ENCODE assay signal across 31 cellular contexts in genomic region chr17:75622071-75622470, GRCh38. TPM values are rescaled to one million over a fixed set of nuclear protein-coding genes. Genes with fewer than 3 reads are reported as not detected.
DNase-seq lines count a peak whose midpoint lies in the region; ATAC-seq, FAIRE-seq and TF ChIP-seq lines count a peak whose summit lies in the region.
"Had no signal": no experiment of that assay in that cellular context is flagged by ENCODE, and none has a peak within 500 bp of the region (broad histone marks: within the 10 kb centered on the region; RNA-seq: fewer than 3 reads in every experiment).

No MANE protein-coding gene starts in this region.

- H3K4me3 ChIP-seq in mesendoderm (ENCODE audit: low read length) (no peak overlapping the region), colonic mucosa (no peak overlapping the region)
- H3K4me3 ChIP-seq: adrenal gland, body of pancreas, esophagus squamous epithelium, lung, right lobe of liver had no signal

- H3K27me3 ChIP-seq in mesendoderm (ENCODE audit: insufficient read depth, low read length, poor library complexity), result no peaks in the 10 kb centered on the region
- no peaks in the 10 kb centered on the region for H3K27me3 ChIP-seq in colonic mucosa
- H3K27me3 ChIP-seq: adrenal gland, body of pancreas, esophagus squamous epithelium, right lobe of liver had no signal

- no peak overlapping the region for H3K23ac ChIP-seq in mesendoderm (ENCODE audit: low read length)

- no peak overlapping the region for H3K18ac ChIP-seq in mesendoderm (ENCODE audit: low read length)

- H4K8ac ChIP-seq in mesendoderm (ENCODE audit: low read depth, low read length), result no peak overlapping the region

- H3K4me3 Mint-ChIP-seq in T-helper 17 cell (no peak overlapping the region), immature natural killer cell (no peak overlapping the region)
- no peak overlapping the region for H3K4me3 Mint-ChIP-seq in effector memory CD8-positive, alpha-beta T cell
- H3K4me3 Mint-ChIP-seq: activated CD4-positive, alpha-beta memory T cell treated with anti-CD3 and anti-CD28 coated beads, Interleukin-2, amount 10 ng/mL, durations not matched to agents 7 days and 5 days; CD4-positive, alpha-beta T cell had no signal

- no peak overlapping the region for H2AK5ac ChIP-seq in mesendoderm (ENCODE audit: low read length)

- H3K9ac ChIP-seq in mesendoderm (ENCODE audit: low read length) (no peak overlapping the region), colonic mucosa (ENCODE audit: low read depth in 2 of 2, low read length in 2 of 2) (no peak overlapping the region)

- no peak overlapping the region for H2BK15ac ChIP-seq in mesendoderm (replicated peaks; ENCODE audit: low read depth)

- no peak for DNase-seq in activated naive CD4-positive, alpha-beta T cell treated with anti-CD3 and anti-CD28 coated beads, Interleukin-2, amount 50 U/mL, for 72 hours (ENCODE audit: low spot score in 2 of 2)
- DNase-seq in activated naive CD4-positive, alpha-beta T cell treated with Interleukin-2 at 50 U/mL for 16 hours, result no peak
- DNase-seq in T-helper 17 cell (no peak), mesendoderm (peak; percentile 26), urothelium cell line (ENCODE audit: low spot score) (no peak), immature natural killer cell (no peak), colonic mucosa (no peak)
- DNase-seq in effector memory CD8-positive, alpha-beta T cell, result no peak
- DNase-seq: activated CD4-positive, alpha-beta memory T cell treated with anti-CD3 and anti-CD28 coated beads, Interleukin-2, amount 10 ng/mL, durations not matched to agents 7 days and 5 days; activated CD4-positive, alpha-beta T cell treated with anti-CD3 and anti-CD28 coated beads for 1 hour; activated CD8-positive, alpha-beta memory T cell treated with anti-CD3 and anti-CD28 coated beads, Interleukin-2, amount 50 U/mL, for 4 hours; body of pancreas; CD4-positive, alpha-beta T cell; dermis blood vessel endothelial cell; DND-41; esophagus squamous epithelium; NCI-H146; NCI-H345; NCI-H69; right lobe of liver; Right ventricle myocardium superior; stimulated activated CD4-positive, alpha-beta T cell treated with anti-CD3 and anti-CD28 coated beads, Interleukin-12 subunit alpha, Interleukin-12 subunit beta, amount 100 ng/mL, for 4 hours; stimulated activated CD4-positive, alpha-beta T cell treated with anti-CD3 and anti-CD28 coated beads, Interleukin-4, amount 100 ng/mL, for 1 hour had no signal

- H3K4ac ChIP-seq in mesendoderm (ENCODE audit: low read depth, low read length), result no peak overlapping the region

- H3K27me3 Mint-ChIP-seq in T-helper 17 cell, result no peaks in the 10 kb centered on the region
- H3K27me3 Mint-ChIP-seq in effector memory CD8-positive, alpha-beta T cell, result no peaks in the 10 kb centered on the region
- peaks cover 0 to 5% (median 2%) of the 10 kb centered on the region in 3 donors for H3K27me3 Mint-ChIP-seq in immature natural killer cell (ENCODE audit: low read depth in 3 of 3)
- H3K27me3 Mint-ChIP-seq: activated CD4-positive, alpha-beta memory T cell treated with anti-CD3 and anti-CD28 coated beads, Interleukin-2, amount 10 ng/mL, durations not matched to agents 7 days and 5 days; CD4-positive, alpha-beta T cell; IgD-negative memory B cell; progenitor cell of endocrine pancreas had no signal

- H3K56ac ChIP-seq in mesendoderm (ENCODE audit: low read length), result no peak overlapping the region

- no peaks in the 10 kb centered on the region for H3K36me3 ChIP-seq in mesendoderm (ENCODE audit: control insufficient read depth, insufficient read depth, low read length)
- no peaks in the 10 kb centered on the region for H3K36me3 ChIP-seq in colonic mucosa

- no peak overlapping the region for H2BK120ac ChIP-seq in mesendoderm (ENCODE audit: low read depth, low read length)

- H3K4me2 ChIP-seq in mesendoderm (ENCODE audit: low read length), result no peak overlapping the region

- FAIRE-seq in urothelium cell line (lab: Jason Lieb, UNC), result peak; percentile 5
- FAIRE-seq: A204.1, D721Med, frontal cortex had no signal

- H3K79me1 ChIP-seq in mesendoderm (ENCODE audit: low read length), result no peaks in the 10 kb centered on the region

- H3K27ac Mint-ChIP-seq in activated naive CD4-positive, alpha-beta T cell treated with anti-CD3 and anti-CD28 coated beads, Interleukin-2, amount 50 U/mL, for 72 hours, result peak overlapping the region; percentile 1 to 77
- peak overlapping the region; percentile 29 for H3K27ac Mint-ChIP-seq in T-helper 17 cell
- H3K27ac Mint-ChIP-seq in effector memory CD8-positive, alpha-beta T cell, result no peak overlapping the region
- peak overlapping the region in 1 of 6 donors; percentile 46 for H3K27ac Mint-ChIP-seq in immature natural killer cell
- H3K27ac Mint-ChIP-seq: activated CD4-positive, alpha-beta memory T cell treated with anti-CD3 and anti-CD28 coated beads, Interleukin-2, amount 10 ng/mL, durations not matched to agents 7 days and 5 days; CD4-positive, alpha-beta T cell had no signal

- ATAC-seq in activated naive CD4-positive, alpha-beta T cell treated with anti-CD3 and anti-CD28 coated beads, Interleukin-2, amount 50 U/mL, for 72 hours, result no peak
- ATAC-seq in T-helper 17 cell, result no peak
- ATAC-seq in effector memory CD8-positive, alpha-beta T cell (replicated peaks), result no peak
- ATAC-seq: body of pancreas, HCT116, right lobe of liver had no signal

- intact Hi-C loops in colonic mucosa (cut with DNase I), result no loop called here

- H3K4me1 Mint-ChIP-seq in T-helper 17 cell (peaks cover 9% of the 10 kb centered on the region), immature natural killer cell (peaks cover 0 to 2% of the 10 kb centered on the region in 2 donors)
- H3K4me1 Mint-ChIP-seq in effector memory CD8-positive, alpha-beta T cell (ENCODE audit: low read depth in 2 of 2), result peaks cover 0 to 2% of the 10 kb centered on the region in 2 donors
- H3K4me1 Mint-ChIP-seq: activated CD4-positive, alpha-beta memory T cell treated with anti-CD3 and anti-CD28 coated beads, Interleukin-2, amount 10 ng/mL, durations not matched to agents 7 days and 5 days had no signal

- no peak for TF ChIP-seq CTCF in colonic mucosa (IDR thresholded peaks at IDR 0.05)

- no peak overlapping the region for H3K27ac ChIP-seq in mesendoderm (ENCODE audit: low read depth, low read length)
- no peak overlapping the region for H3K27ac ChIP-seq in colonic mucosa
- H3K27ac ChIP-seq: adrenal gland, body of pancreas, esophagus squamous epithelium, right lobe of liver had no signal

- WGBS in mesendoderm (ENCODE audit: extremely low coverage, insufficient coverage, low lambda C conversion rate), result no CpG with 5 or more reads among the region's 8 CpGs

- no peak overlapping the region for H2BK5ac ChIP-seq in mesendoderm (ENCODE audit: low read length)

- H3K9me3 ChIP-seq in T-helper 17 cell (ENCODE audit: control insufficient read depth, low read length, poor library complexity, severe bottlenecking) (no peaks in the 10 kb centered on the region), colonic mucosa (no peaks in the 10 kb centered on the region)
- H3K9me3 ChIP-seq: adrenal gland, body of pancreas, esophagus squamous epithelium, right lobe of liver had no signal

- H3K79me2 ChIP-seq in mesendoderm (ENCODE audit: control insufficient read depth, insufficient read depth, low read length), result no peaks in the 10 kb centered on the region

- no peak overlapping the region for H4K5ac ChIP-seq in mesendoderm (ENCODE audit: low read length)

- H3K4me1 ChIP-seq in mesendoderm (ENCODE audit: control insufficient read depth, low read depth, low read length), result no peaks in the 10 kb centered on the region
- H3K4me1 ChIP-seq in colonic mucosa, result peaks cover 5% of the 10 kb centered on the region
- H3K4me1 ChIP-seq: adrenal gland, body of pancreas, esophagus squamous epithelium, right lobe of liver had no signal

- no peaks in the 10 kb centered on the region for H3K36me3 Mint-ChIP-seq in activated naive CD4-positive, alpha-beta T cell treated with anti-CD3 and anti-CD28 coated beads, Interleukin-2, amount 50 U/mL, for 72 hours
- H3K36me3 Mint-ChIP-seq in T-helper 17 cell (ENCODE audit: low read depth), result no peaks in the 10 kb centered on the region
- peaks cover 6% of the 10 kb centered on the region for H3K36me3 Mint-ChIP-seq in effector memory CD8-positive, alpha-beta T cell (ENCODE audit: insufficient read depth)
- peaks cover 0 to 8% (median 0%) of the 10 kb centered on the region in 3 donors for H3K36me3 Mint-ChIP-seq in immature natural killer cell
- H3K36me3 Mint-ChIP-seq: IgD-negative memory B cell had no signal

- no peaks in the 10 kb centered on the region for H3K9me3 Mint-ChIP-seq in activated naive CD4-positive, alpha-beta T cell treated with anti-CD3 and anti-CD28 coated beads, Interleukin-2, amount 50 U/mL, for 72 hours
- H3K9me3 Mint-ChIP-seq in effector memory CD8-positive, alpha-beta T cell, result no peaks in the 10 kb centered on the region
- H3K9me3 Mint-ChIP-seq in immature natural killer cell, result peaks cover 0 to 1% (median 0%) of the 10 kb centered on the region in 6 donors
- H3K9me3 Mint-ChIP-seq: activated CD4-positive, alpha-beta memory T cell treated with anti-CD3 and anti-CD28 coated beads, Interleukin-2, amount 10 ng/mL, durations not matched to agents 7 days and 5 days; CD4-positive, alpha-beta T cell; IgD-negative memory B cell had no signal

RNA-seq across cellular contexts. Expression of gene SMIM5, which starts 11.2 kb away (rescaled TPM):
- under 1 TPM; 0.06 to 0.32 TPM for total RNA-seq in activated naive CD4-positive, alpha-beta T cell treated with anti-CD3 and anti-CD28 coated beads, Interleukin-2, amount 50 U/mL, for 72 hours
- total RNA-seq in T-helper 17 cell (1 to 10 TPM in 1 of 2 donors, under 1 TPM in 1; 0.40 to 8.4 TPM), colonic mucosa (10 to 100 TPM in 1 of 2 donors, 1 to 10 TPM in 1; 5.1 to 39.9 TPM)
- polyA plus RNA-seq in mesendoderm (2013, experiment 1 of 2), result not detected
- polyA plus RNA-seq in mesendoderm (2013, experiment 2 of 2), result 0.03 TPM
- 1 to 10 TPM in 1 of 3 donors, not detected in 2; 1.1 TPM for polyA plus RNA-seq in immature natural killer cell
- total RNA-seq: activated CD4-positive, alpha-beta memory T cell treated with anti-CD3 and anti-CD28 coated beads, Interleukin-2, amount 10 ng/mL, durations not matched to agents 7 days and 5 days; dermis blood vessel endothelial cell had no signal

RNA-seq across cellular contexts. Expression of gene MYO15B, which starts 34.5 kb away (rescaled TPM):
- total RNA-seq in activated naive CD4-positive, alpha-beta T cell treated with anti-CD3 and anti-CD28 coated beads, Interleukin-2, amount 50 U/mL, for 72 hours, result 10 to 100 TPM; 38.4 to 45.0 TPM
- total RNA-seq in T-helper 17 cell, result 10 to 100 TPM; 42.2 to 69.3 TPM
- 1.8 TPM for polyA plus RNA-seq in mesendoderm (2013, experiment 1 of 2)
- polyA plus RNA-seq in mesendoderm (2013, experiment 2 of 2), result 1.1 TPM
- 1 to 10 TPM in 2 of 3 donors, under 1 TPM in 1; 0.76 to 3.0 (median 2.6) TPM for polyA plus RNA-seq in immature natural killer cell
- 100 to 1,000 TPM; 210 to 462 TPM for total RNA-seq in colonic mucosa

RNA-seq across cellular contexts. Expression of gene RECQL5, which starts 44.9 kb away (rescaled TPM):
- 10 to 100 TPM; 35.1 to 47.4 TPM for total RNA-seq in activated naive CD4-positive, alpha-beta T cell treated with anti-CD3 and anti-CD28 coated beads, Interleukin-2, amount 50 U/mL, for 72 hours
- total RNA-seq in T-helper 17 cell (10 to 100 TPM; 24.1 to 30.6 TPM), colonic mucosa (10 to 100 TPM; 18.7 to 43.1 TPM)
- polyA plus RNA-seq in mesendoderm (2013, experiment 1 of 2), result 12.6 TPM
- polyA plus RNA-seq in mesendoderm (2013, experiment 2 of 2), result 11.4 TPM
- polyA plus RNA-seq in immature natural killer cell, result 10 to 100 TPM in 2 of 3 donors, 1 to 10 TPM in 1; 7.0 to 18.1 (median 15.5) TPM

RNA-seq across cellular contexts. Expression of gene SAP30BP, which starts 45.1 kb away (rescaled TPM):
- 10 to 100 TPM; 76.3 to 78.8 TPM for total RNA-seq in activated naive CD4-positive, alpha-beta T cell treated with anti-CD3 and anti-CD28 coated beads, Interleukin-2, amount 50 U/mL, for 72 hours
- total RNA-seq in T-helper 17 cell (100 to 1,000 TPM; 178 to 235 TPM), colonic mucosa (10 to 100 TPM; 68.0 to 68.1 TPM)
- polyA plus RNA-seq in mesendoderm (2013, experiment 1 of 2), result 68.5 TPM
- polyA plus RNA-seq in mesendoderm (2013, experiment 2 of 2), result 69.7 TPM
- 10 to 100 TPM; 71.5 to 94.2 (median 80.1) TPM for polyA plus RNA-seq in immature natural killer cell

Comparison
In these comparisons a context has a peak if more than half of its experiments do, and no peak if none do; other contexts are left out.
1. H3K27ac Mint-ChIP-seq: peak in activated naive CD4-positive, alpha-beta T cell treated with anti-CD3 and anti-CD28 coated beads, Interleukin-2, amount 50 U/mL, for 72 hours (2 of 2) and T-helper 17 cell (single experiment); none in effector memory CD8-positive, alpha-beta T cell (0 of 2).